18 cellular contexts compared by ENCODE assay signal in the genomic region with DNA sequence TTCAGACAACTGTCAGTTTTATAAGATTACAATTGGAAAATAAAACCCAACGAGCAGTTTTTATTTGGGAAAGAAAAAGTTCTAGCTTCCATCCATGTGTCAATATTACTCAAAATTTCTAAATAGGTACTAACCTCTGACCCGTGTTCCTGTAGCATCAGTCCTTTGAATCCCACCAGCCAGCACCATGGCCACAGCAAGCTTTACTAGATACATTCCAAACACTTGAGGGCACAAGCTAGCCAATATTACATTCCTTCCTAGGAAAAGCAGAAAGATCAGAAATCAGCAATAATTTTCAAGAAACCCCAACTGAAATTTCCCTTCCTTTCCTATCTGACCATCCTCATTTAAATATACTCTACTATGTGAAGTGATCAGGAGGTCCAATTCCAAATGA.
"Had no signal": no experiment of that assay in that cellular context is flagged by ENCODE, and none has a peak within 500 bp of the region (broad histone marks: within the 10 kb centered on the region; RNA-seq: fewer than 3 reads in every experiment).

No MANE protein-coding gene starts in this region.

- H3K27me3 Mint-ChIP-seq: activated B cell treated with CpG ODN at 0.5 μM for 24 hours; activated CD8-positive, alpha-beta T cell treated with anti-CD3 and anti-CD28 coated beads for 36 hours; activated naive CD8-positive, alpha-beta T cell treated with anti-CD3 and anti-CD28 coated beads, Interleukin-2, amount 50 U/mL, for 24 hours; central memory CD8-positive, alpha-beta T cell; stimulated activated memory B cell treated with anti-CD40 and anti-IgM and Interleukin-4, amounts not matched to agents 10 μg/mL and 1 μg/mL and 100 μg/mL, for 72 hours had no signal

- H3K27ac ChIP-seq: coronary artery, lower lobe of right lung, parathyroid adenoma, spleen, thoracic aorta, upper lobe of left lung had no signal

- H3K27ac Mint-ChIP-seq: activated B cell treated with CpG ODN at 0.5 μM for 24 hours; activated T-helper 1 cell treated with anti-CD3 and anti-CD28 coated beads, Interleukin-12 subunit alpha, Interleukin-12 subunit beta, Interleukin-2, Interleukin-4 antibody, amounts not matched to agents 30 ng/mL and 10 ng/mL and 1 ng/mL, durations not matched to agents 14 hours and 24 hours and 36 hours; nephron; stimulated activated memory B cell treated with anti-CD40 and anti-IgM and Interleukin-4, amounts not matched to agents 10 μg/mL and 1 μg/mL and 100 μg/mL, for 72 hours had no signal

- DNase-seq: activated B cell treated with CpG ODN at 0.5 μM for 24 hours; activated CD4-positive, alpha-beta T cell treated with anti-CD3 and anti-CD28 coated beads for 4 hours; activated CD8-positive, alpha-beta memory T cell treated with anti-CD3 and anti-CD28 coated beads, Interleukin-2, amount 50 U/mL, for 4 hours; activated CD8-positive, alpha-beta T cell treated with anti-CD3 and anti-CD28 coated beads for 36 hours; activated naive CD8-positive, alpha-beta T cell treated with anti-CD3 and anti-CD28 coated beads, Interleukin-2, amount 50 U/mL, for 24 hours; aorta; foreskin melanocyte; lower lobe of right lung; spleen; stimulated activated CD4-positive, alpha-beta T cell treated with anti-CD3 and anti-CD28 coated beads, Interleukin-4, amount 100 ng/mL, for 4 hours; upper lobe of left lung had no signal

- H3K4me3 ChIP-seq: coronary artery, lower lobe of right lung, spleen, thoracic aorta, upper lobe of left lung had no signal

- H3K9me3 ChIP-seq: lower lobe of right lung, spleen, thoracic aorta, upper lobe of left lung had no signal

- H3K27me3 ChIP-seq: spleen, upper lobe of left lung had no signal

- H3K4me3 Mint-ChIP-seq: activated B cell treated with CpG ODN at 0.5 μM for 24 hours; activated CD8-positive, alpha-beta T cell treated with anti-CD3 and anti-CD28 coated beads for 36 hours; activated naive CD8-positive, alpha-beta T cell treated with anti-CD3 and anti-CD28 coated beads, Interleukin-2, amount 50 U/mL, for 24 hours; activated T-helper 1 cell treated with anti-CD3 and anti-CD28 coated beads, Interleukin-12 subunit alpha, Interleukin-12 subunit beta, Interleukin-2, Interleukin-4 antibody, amounts not matched to agents 30 ng/mL and 10 ng/mL and 1 ng/mL, durations not matched to agents 14 hours and 24 hours and 36 hours; central memory CD8-positive, alpha-beta T cell; nephron; stimulated activated memory B cell treated with anti-CD40 and anti-IgM and Interleukin-4, amounts not matched to agents 10 μg/mL and 1 μg/mL and 100 μg/mL, for 72 hours had no signal

- H3K9me3 Mint-ChIP-seq: activated B cell treated with CpG ODN at 0.5 μM for 24 hours; activated CD8-positive, alpha-beta T cell treated with anti-CD3 and anti-CD28 coated beads for 36 hours; activated naive CD8-positive, alpha-beta T cell treated with anti-CD3 and anti-CD28 coated beads, Interleukin-2, amount 50 U/mL, for 24 hours; activated T-helper 1 cell treated with anti-CD3 and anti-CD28 coated beads, Interleukin-12 subunit alpha, Interleukin-12 subunit beta, Interleukin-2, Interleukin-4 antibody, amounts not matched to agents 30 ng/mL and 10 ng/mL and 1 ng/mL, durations not matched to agents 14 hours and 24 hours and 36 hours; central memory CD8-positive, alpha-beta T cell; nephron; stimulated activated memory B cell treated with anti-CD40 and anti-IgM and Interleukin-4, amounts not matched to agents 10 μg/mL and 1 μg/mL and 100 μg/mL, for 72 hours had no signal

- H3K4me1 ChIP-seq: lower lobe of right lung, parathyroid adenoma, spleen, upper lobe of left lung had no signal

- ATAC-seq: activated CD8-positive, alpha-beta T cell treated with anti-CD3 and anti-CD28 coated beads for 36 hours; activated naive CD8-positive, alpha-beta T cell treated with anti-CD3 and anti-CD28 coated beads, Interleukin-2, amount 50 U/mL, for 24 hours; lower lobe of right lung; stimulated activated memory B cell treated with anti-CD40 and anti-IgM and Interleukin-4, amounts not matched to agents 10 μg/mL and 1 μg/mL and 100 μg/mL, for 72 hours had no signal

- H3K4me1 Mint-ChIP-seq: activated B cell treated with CpG ODN at 0.5 μM for 24 hours; activated naive CD8-positive, alpha-beta T cell treated with anti-CD3 and anti-CD28 coated beads, Interleukin-2, amount 50 U/mL, for 24 hours; nephron; stimulated activated memory B cell treated with anti-CD40 and anti-IgM and Interleukin-4, amounts not matched to agents 10 μg/mL and 1 μg/mL and 100 μg/mL, for 72 hours had no signal
